16 cellular contexts compared by ENCODE assay signal in the genomic region with DNA sequence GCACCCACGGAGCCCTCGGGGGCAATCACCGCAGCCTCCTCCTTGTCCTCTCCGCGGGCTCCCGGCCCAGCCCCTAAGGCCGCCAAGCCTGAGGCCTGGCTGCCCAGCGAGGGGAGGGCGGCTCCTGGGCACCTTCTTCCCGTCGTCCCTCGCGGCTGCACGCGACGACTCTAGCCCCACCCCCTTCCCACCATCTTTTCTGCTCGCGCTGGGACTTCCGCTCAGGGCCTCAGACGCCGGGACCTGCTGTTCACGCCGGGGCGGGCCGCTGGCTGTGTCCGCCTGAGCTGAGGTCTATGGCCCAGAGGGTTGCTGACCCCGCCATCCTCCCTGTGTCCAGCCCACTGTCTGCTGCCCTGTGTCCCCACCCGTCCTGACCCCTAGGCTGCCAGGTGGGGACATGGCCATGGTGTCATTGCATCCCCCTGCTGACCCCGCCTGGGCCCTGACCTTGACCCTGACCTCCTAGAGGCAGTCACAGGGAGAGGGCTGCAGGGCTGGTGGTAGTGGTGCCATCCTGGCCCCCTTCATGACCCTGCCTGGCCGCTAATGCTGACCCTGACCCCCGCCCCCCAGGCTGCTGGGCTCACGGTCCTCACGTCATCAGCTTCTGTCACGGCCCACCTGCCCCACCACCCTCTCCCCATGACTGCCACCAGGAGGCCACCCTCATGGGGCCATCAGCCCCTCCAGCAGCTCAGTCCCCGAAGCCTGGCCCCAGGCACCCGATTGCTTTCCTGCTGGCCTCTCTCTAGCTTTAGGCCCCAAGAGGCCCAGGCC.
"Had no signal": no experiment of that assay in that cellular context is flagged by ENCODE, and none has a peak within 500 bp of the region (broad histone marks: within the 10 kb centered on the region; RNA-seq: fewer than 3 reads in every experiment).

No MANE protein-coding gene starts in this region.

- H3K36me3 ChIP-seq: pancreas, upper lobe of left lung had no signal

- DNase-seq: activated CD4-positive, alpha-beta T cell treated with anti-CD3 and anti-CD28 coated beads for 36 hours; activated CD4-positive, alpha-beta T cell treated with anti-CD3 and anti-CD28 coated beads, Interleukin-2, amount 50 U/mL, for 48 hours; amygdala; caudate nucleus; effector memory CD8-positive, alpha-beta T cell; foreskin keratinocyte; glutamatergic neuron; hypothalamus; islet precursor cell; mucosa of descending colon; naive B cell; stimulated activated CD8-positive, alpha-beta memory T cell treated with anti-CD3 and anti-CD28 coated beads, Interleukin-4, amount 100 ng/mL, for 48 hours; stimulated activated naive CD4-positive, alpha-beta T cell treated with Interleukin-2 at 50 U/mL for 16 hours had no signal

- H3K4me1 ChIP-seq: body of pancreas, foreskin keratinocyte, pancreas, upper lobe of left lung had no signal

- H3K9me3 ChIP-seq: body of pancreas, mucosa of descending colon, pancreas, upper lobe of left lung had no signal

- ATAC-seq: activated CD4-positive, alpha-beta T cell treated with anti-CD3 and anti-CD28 coated beads for 36 hours; body of pancreas; effector memory CD8-positive, alpha-beta T cell; foreskin keratinocyte; mucosa of descending colon; pancreas had no signal

- H3K4me3 ChIP-seq: body of pancreas, mucosa of descending colon, pancreas, upper lobe of left lung had no signal

- H3K27me3 ChIP-seq: body of pancreas, foreskin keratinocyte, pancreas, upper lobe of left lung had no signal

- H3K27ac ChIP-seq: body of pancreas, foreskin keratinocyte, pancreas, upper lobe of left lung had no signal

- FAIRE-seq: pancreas had no signal
